In genomic region chr19:38255759-38256052, GRCh38 we compare ENCODE assay signal across 2 cellular contexts.
TF ChIP-seq lines count a peak whose summit lies in the region.

No MANE protein-coding gene starts in this region.

TF ChIP-seq in IMR-90, 13 proteins besides CTCF, POLR2A, EP300 and RAD21:
- no peak for TF ChIP-seq ELK1 (IDR thresholded peaks at IDR 0.05; ENCODE audit: borderline replicate concordance, low read depth, low read length)

TF ChIP-seq in K562, 482 proteins besides CTCF, POLR2A, EP300 and RAD21:
- TF ChIP-seq TBP (optimal IDR thresholded peaks at IDR 0.05; ENCODE audit: low read depth, low read length) (peak; percentile 19), FOXK2 (conservative IDR thresholded peaks at IDR 0.05 in 1 of 2, IDR thresholded peaks at IDR 0.05 in 1 of 2; ENCODE audit: low read depth in 2 of 2) (no peak), HLTF (IDR thresholded peaks at IDR 0.05) (no peak), ARID2 (IDR thresholded peaks at IDR 0.05) (no peak), SAP30 (IDR thresholded peaks at IDR 0.05; ENCODE audit: borderline replicate concordance, insufficient read depth, low read depth, low read length, poor library complexity, severe bottlenecking) (peak; percentile 1), POLR2G (IDR thresholded peaks at IDR 0.05; ENCODE audit: low read depth, low read length) (no peak), CBX1 (IDR thresholded peaks at IDR 0.05; ENCODE audit: low read depth) (0 out of 2 replicates have a peak, but pooled peaks have one; percentile 3)
TF ChIP-seq in K562: peak in this region for 3.
